8 cellular contexts compared by ENCODE assay signal in genomic region chr12:70366581-70367267, GRCh38. TPM values are rescaled to one million over a fixed set of nuclear protein-coding genes. Genes with fewer than 3 reads are reported as not detected.
DNase-seq lines count a peak whose midpoint lies in the region; ATAC-seq and TF ChIP-seq lines count a peak whose summit lies in the region.

No MANE protein-coding gene starts in this region.

- peak overlapping the region; percentile 36 for H3K27ac ChIP-seq in CD4-positive, alpha-beta T cell (ENCODE audit: low read depth, low read length)
- H3K27ac ChIP-seq in RWPE1 (no peak overlapping the region), transverse colon (peak overlapping the region in 3 of 4 donors; percentile 24 to 31 (median 26))

- no peaks in the 10 kb centered on the region for H3K9me3 Mint-ChIP-seq in CD4-positive, alpha-beta T cell

- no peak for TF ChIP-seq POLR2A in transverse colon (IDR thresholded peaks at IDR 0.05)

- peak overlapping the region; percentile 77 for H3K27ac Mint-ChIP-seq in CD4-positive, alpha-beta T cell

- TF ChIP-seq CTCF in CD4-positive, alpha-beta T cell (IDR thresholded peaks at IDR 0.05) = no peak
- TF ChIP-seq CTCF in RWPE1 (conservative IDR thresholded peaks at IDR 0.05; ENCODE audit: low read depth) = no peak
- TF ChIP-seq CTCF in fibroblast of villous mesenchyme (IDR thresholded peaks at IDR 0.05; ENCODE audit: insufficient read depth, low read depth, low read length) = no peak
- no peak for TF ChIP-seq CTCF in transverse colon (IDR thresholded peaks at IDR 0.05)

- no peak for TF ChIP-seq EP300 in transverse colon (IDR thresholded peaks at IDR 0.05; ENCODE audit: low read depth)

- peaks cover 5% of the 10 kb centered on the region for H3K27me3 Mint-ChIP-seq in CD4-positive, alpha-beta T cell

- peak overlapping the region; percentile 96 for H3K4me3 Mint-ChIP-seq in CD4-positive, alpha-beta T cell

- POLR2A ChIA-PET in CD4-positive, alpha-beta T cell (lab: Charles Lee) = interaction anchor here (0.9 to 3.2 kb wide), 4 partner anchors 8 to 127 kb away, joined by 3 to 32 read pairs (median 14); partner anchors contain the start of gene CNOT2
- POLR2A ChIA-PET in RWPE1 (lab: Yijun Ruan, JAX; ENCODE audit: low non-redundant PET) = no interaction called here

- CTCF ChIA-PET in CD4-positive, alpha-beta T cell (lab: Charles Lee) = interaction anchor here (1.0 kb wide), 1 partner anchor 9 kb away, joined by 3 read pairs; no protein-coding TSS in a partner anchor
- CTCF ChIA-PET in RWPE1 (lab: Yijun Ruan, JAX) = interaction anchor here (0.6 kb wide), 1 partner anchor 1026 kb away, joined by 3 read pairs; no protein-coding TSS in a partner anchor

- in situ Hi-C loops in transverse colon (cut with MboI; ENCODE audit: low pct_ligation_motif_present in 1 of 4, low pct_unique_long_range_greater_than_20kb in 1 of 4, low sequenced_read_pairs in 3 of 4) = loop anchor here in 2 of 4 donors (25.0 kb wide), 2 partner anchors 129 to 454 kb away; partner anchors contain the start of gene CNOT2 (in 1 of the 2)

- peaks cover 7% of the 10 kb centered on the region for H3K27me3 ChIP-seq in CD4-positive, alpha-beta T cell (ENCODE audit: control insufficient read depth, insufficient read depth, low read length)
- H3K27me3 ChIP-seq in transverse colon = peaks cover 72% of the 10 kb centered on the region

- no peaks in the 10 kb centered on the region for H3K36me3 ChIP-seq in transverse colon

- H3K9me3 ChIP-seq in CD4-positive, alpha-beta T cell (ENCODE audit: control insufficient read depth, low read length) = no peaks in the 10 kb centered on the region
- H3K9me3 ChIP-seq in transverse colon = no peaks in the 10 kb centered on the region

- peaks cover 5 to 27% (median 14%) of the 10 kb centered on the region in 4 donors for H3K4me1 ChIP-seq in transverse colon

- peak overlapping the region; percentile 67 for H3K4me3 ChIP-seq in fibroblast of villous mesenchyme (ENCODE audit: low read depth, low read length)
- peak overlapping the region; percentile 35 to 85 (median 58) for H3K4me3 ChIP-seq in transverse colon

- WGBS in transverse colon (ENCODE audit: low coverage in 1 of 2), 2 donors = 1% methylated on average over 37 of the region's 71 CpGs; no CpG with 5 or more reads in 1 of the 2 donors

- peaks cover 10% of the 10 kb centered on the region for H3K36me3 Mint-ChIP-seq in CD4-positive, alpha-beta T cell (ENCODE audit: low read depth)

- DNase-seq in CD4-positive, alpha-beta T cell = peak; percentile 46 to 68 (median 58)
- DNase-seq in RWPE1 (ENCODE audit: low spot score) (peak; percentile 14), fibroblast of villous mesenchyme (ENCODE audit: low read depth) (peak; percentile 21), occipital lobe (lab: John Stamatoyannopoulos, UW) (peak; percentile 54), transverse colon (peak; percentile 41)
- peak; percentile 42 for DNase-seq in activated T-helper 9 cell treated with anti-CD3 and anti-CD28 coated beads, Interleukin-2, amount 50 U/mL, for 16 hours (ENCODE audit: low read depth)

- peaks cover 33% of the 10 kb centered on the region for H3K4me1 Mint-ChIP-seq in CD4-positive, alpha-beta T cell (ENCODE audit: low read depth)

- intact Hi-C loops in CD4-positive, alpha-beta T cell (cut with DNase I, micrococcal nuclease) = loop anchor here (2.0 to 10.0 kb wide), 3 partner anchors 122 to 1298 kb away; partner anchors contain the start of genes CCT2 (in 1 of the 2), THAP2 (in 1 of the 2) and ZFC3H1 (in 1 of the 2)
- intact Hi-C loops in transverse colon (cut with DNase I; ENCODE audit: low total_unique reads) = no loop called here

- ATAC-seq in CD4-positive, alpha-beta T cell (ENCODE audit: poor library complexity) = peak; percentile 75
- ATAC-seq in GM19438 (IDR thresholded peaks at IDR 0.05; ENCODE audit: low read depth, unreplicated experiment) (peak; percentile 42), HG03521 (IDR thresholded peaks at IDR 0.05; ENCODE audit: unreplicated experiment) (peak; percentile 39)

RNA-seq across cellular contexts. Expression of gene KCNMB4, which starts 0.6 kb away (rescaled TPM):
- under 1 TPM; 0.53 to 0.71 TPM for total RNA-seq in CD4-positive, alpha-beta T cell
- total RNA-seq in fibroblast of villous mesenchyme = 4.2 and 7.3 TPM in 2 replicates
- total RNA-seq in occipital lobe = 67.2 TPM
- 10 to 100 TPM in 1 of 4 donors, 1 to 10 TPM in 3; 1.1 to 10.9 (median 1.4) TPM for total RNA-seq in transverse colon
